1 cellular context compared by ENCODE assay signal in the genomic region with DNA sequence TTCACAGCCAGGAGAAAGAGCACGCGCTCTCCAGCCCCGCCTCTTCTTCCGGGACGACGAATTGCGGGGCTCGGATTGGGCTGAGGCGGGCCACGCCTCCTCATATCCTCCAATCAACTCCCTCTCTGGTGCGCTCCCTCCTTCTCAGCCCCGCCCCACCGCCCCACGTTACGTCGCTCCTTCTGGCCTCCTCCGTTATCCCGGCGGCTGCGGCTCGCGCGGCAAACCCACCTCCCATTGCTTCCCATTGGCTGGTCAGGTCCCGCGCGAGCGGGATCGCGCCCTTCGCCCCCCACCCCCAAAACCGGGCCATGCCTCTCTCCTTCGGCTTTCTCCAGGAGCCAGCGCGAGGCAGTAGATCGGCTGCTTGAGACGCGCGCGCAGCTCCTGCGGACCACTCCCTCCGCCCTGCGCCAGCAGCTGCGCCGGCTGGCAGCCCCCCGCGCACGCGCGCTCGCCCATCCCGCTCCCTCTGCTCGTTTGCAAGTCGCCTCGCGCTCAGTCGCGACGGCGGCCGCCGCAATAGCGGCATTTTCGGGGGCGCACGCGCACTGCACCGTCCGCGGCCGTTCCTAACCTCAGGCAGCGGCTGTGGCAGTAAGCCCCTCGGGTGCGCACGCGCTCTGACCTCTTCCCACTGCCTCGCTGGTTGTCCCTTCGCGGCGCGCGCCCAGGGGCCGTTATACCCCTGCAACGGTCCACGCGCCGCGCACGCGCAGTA.
TF ChIP-seq lines count a peak whose summit lies in the region.

No MANE protein-coding gene starts in this region.

TF ChIP-seq in K562, 482 proteins besides CTCF, POLR2A, EP300 and RAD21 (continued from another document):
- TF ChIP-seq, protein P1, sequence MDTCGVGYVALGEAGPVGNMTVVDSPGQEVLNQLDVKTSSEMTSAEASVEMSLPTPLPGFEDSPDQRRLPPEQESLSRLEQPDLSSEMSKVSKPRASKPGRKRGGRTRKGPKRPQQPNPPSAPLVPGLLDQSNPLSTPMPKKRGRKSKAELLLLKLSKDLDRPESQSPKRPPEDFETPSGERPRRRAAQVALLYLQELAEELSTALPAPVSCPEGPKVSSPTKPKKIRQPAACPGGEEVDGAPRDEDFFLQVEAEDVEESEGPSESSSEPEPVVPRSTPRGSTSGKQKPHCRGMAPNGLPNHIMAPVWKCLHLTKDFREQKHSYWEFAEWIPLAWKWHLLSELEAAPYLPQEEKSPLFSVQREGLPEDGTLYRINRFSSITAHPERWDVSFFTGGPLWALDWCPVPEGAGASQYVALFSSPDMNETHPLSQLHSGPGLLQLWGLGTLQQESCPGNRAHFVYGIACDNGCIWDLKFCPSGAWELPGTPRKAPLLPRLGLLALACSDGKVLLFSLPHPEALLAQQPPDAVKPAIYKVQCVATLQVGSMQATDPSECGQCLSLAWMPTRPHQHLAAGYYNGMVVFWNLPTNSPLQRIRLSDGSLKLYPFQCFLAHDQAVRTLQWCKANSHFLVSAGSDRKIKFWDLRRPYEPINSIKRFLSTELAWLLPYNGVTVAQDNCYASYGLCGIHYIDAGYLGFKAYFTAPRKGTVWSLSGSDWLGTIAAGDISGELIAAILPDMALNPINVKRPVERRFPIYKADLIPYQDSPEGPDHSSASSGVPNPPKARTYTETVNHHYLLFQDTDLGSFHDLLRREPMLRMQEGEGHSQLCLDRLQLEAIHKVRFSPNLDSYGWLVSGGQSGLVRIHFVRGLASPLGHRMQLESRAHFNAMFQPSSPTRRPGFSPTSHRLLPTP (IDR thresholded peaks at IDR 0.05; ENCODE audit: borderline replicate concordance, extremely low read depth, insufficient read length), result no peak
- TF ChIP-seq ZNF408 (CRISPR knock-in tag; IDR thresholded peaks at IDR 0.05; ENCODE audit: low read depth) (no peak), ZNF699 (CRISPR knock-in tag; IDR thresholded peaks at IDR 0.05; ENCODE audit: insufficient replicate concordance) (no peak), ZNF77 (CRISPR knock-in tag; IDR thresholded peaks at IDR 0.05) (no peak), ZNF143 (CRISPR knock-in tag; IDR thresholded peaks at IDR 0.05) (peak; percentile 61; the same call in 1 of the 2 replicates), ZNF133 (CRISPR knock-in tag; IDR thresholded peaks at IDR 0.05) (no peak), SRF (CRISPR knock-in tag; IDR thresholded peaks at IDR 0.05) (no peak; a peak in 2 of 4 replicates), SAFB (IDR thresholded peaks at IDR 0.05; ENCODE audit: borderline replicate concordance, low read depth, low read length) (0 out of 2 replicates have a peak, but pooled peaks have one; percentile 9), PCBP2 (IDR thresholded peaks at IDR 0.05; ENCODE audit: low read depth, low read length, poor library complexity, severe bottlenecking) (peak; percentile 67), RUNX1 (IDR thresholded peaks at IDR 0.05; ENCODE audit: low read depth) (no peak), TFAM (CRISPR knock-in tag; conservative IDR thresholded peaks at IDR 0.05) (no peak), ZNF75A (CRISPR knock-in tag; IDR thresholded peaks at IDR 0.05) (no peak), ZNF347 (CRISPR knock-in tag; IDR thresholded peaks at IDR 0.05; ENCODE audit: low read depth) (no peak), MTF1 (CRISPR knock-in tag; IDR thresholded peaks at IDR 0.05; ENCODE audit: borderline replicate concordance) (no peak), ZNF778 (CRISPR knock-in tag; IDR thresholded peaks at IDR 0.05) (no peak), ZZZ3 (IDR thresholded peaks at IDR 0.05) (no peak), RAD51 (IDR thresholded peaks at IDR 0.05; ENCODE audit: borderline replicate concordance, low read depth) (0 out of 2 replicates have a peak, but pooled peaks have one; percentile 21), FOXM1 (IDR thresholded peaks at IDR 0.05; ENCODE audit: low read depth) (no peak), FOXM1 (CRISPR knock-in tag; IDR thresholded peaks at IDR 0.05; ENCODE audit: low read depth) (peak; percentile 87; the same call in 1 of the 2 replicates)
- TF ChIP-seq, protein P2, sequence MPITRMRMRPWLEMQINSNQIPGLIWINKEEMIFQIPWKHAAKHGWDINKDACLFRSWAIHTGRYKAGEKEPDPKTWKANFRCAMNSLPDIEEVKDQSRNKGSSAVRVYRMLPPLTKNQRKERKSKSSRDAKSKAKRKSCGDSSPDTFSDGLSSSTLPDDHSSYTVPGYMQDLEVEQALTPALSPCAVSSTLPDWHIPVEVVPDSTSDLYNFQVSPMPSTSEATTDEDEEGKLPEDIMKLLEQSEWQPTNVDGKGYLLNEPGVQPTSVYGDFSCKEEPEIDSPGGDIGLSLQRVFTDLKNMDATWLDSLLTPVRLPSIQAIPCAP (CRISPR knock-in tag; IDR thresholded peaks at IDR 0.05; ENCODE audit: borderline replicate concordance), result no peak
